In the genomic region with DNA sequence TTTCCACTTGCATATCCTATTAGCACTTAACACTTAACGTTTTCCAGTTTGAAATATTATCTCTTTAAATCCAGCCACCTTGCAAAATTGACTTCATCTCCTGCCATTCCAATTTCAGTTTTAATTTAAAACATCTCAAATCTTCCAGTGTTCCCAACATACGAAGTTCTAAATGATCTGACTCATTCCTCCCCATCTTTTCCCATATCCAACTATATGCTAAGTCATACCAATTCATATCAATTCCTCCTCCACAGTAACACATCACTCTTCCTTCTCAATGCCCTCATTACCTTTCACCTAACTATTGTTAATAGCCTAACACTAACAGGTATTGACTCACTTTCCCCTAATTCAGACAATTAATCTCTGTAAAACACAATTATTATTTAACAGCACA, we compare ENCODE assay signal across 1 cellular context.
TF ChIP-seq lines count a peak whose summit lies in the region.

No MANE protein-coding gene starts in this region.

TF ChIP-seq in HepG2, 621 proteins besides CTCF, POLR2A, EP300 and RAD21:
- TF ChIP-seq, protein P1, sequence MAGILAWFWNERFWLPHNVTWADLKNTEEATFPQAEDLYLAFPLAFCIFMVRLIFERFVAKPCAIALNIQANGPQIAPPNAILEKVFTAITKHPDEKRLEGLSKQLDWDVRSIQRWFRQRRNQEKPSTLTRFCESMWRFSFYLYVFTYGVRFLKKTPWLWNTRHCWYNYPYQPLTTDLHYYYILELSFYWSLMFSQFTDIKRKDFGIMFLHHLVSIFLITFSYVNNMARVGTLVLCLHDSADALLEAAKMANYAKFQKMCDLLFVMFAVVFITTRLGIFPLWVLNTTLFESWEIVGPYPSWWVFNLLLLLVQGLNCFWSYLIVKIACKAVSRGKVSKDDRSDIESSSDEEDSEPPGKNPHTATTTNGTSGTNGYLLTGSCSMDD (CRISPR knock-in tag; IDR thresholded peaks at IDR 0.05) = no peak
- TF ChIP-seq ZBTB1 (CRISPR knock-in tag; IDR thresholded peaks at IDR 0.05; ENCODE audit: borderline replicate concordance) (no peak), ZNF549 (CRISPR knock-in tag; IDR thresholded peaks at IDR 0.05) (no peak), EHMT2 (IDR thresholded peaks at IDR 0.05; ENCODE audit: borderline replicate concordance, low read depth, low read length) (no peak), ZNF234 (CRISPR knock-in tag; conservative IDR thresholded peaks at IDR 0.05) (no peak), MEIS2 (CRISPR knock-in tag; IDR thresholded peaks at IDR 0.05) (no peak), NFIC (IDR thresholded peaks at IDR 0.05; ENCODE audit: low read length) (no peak), ZBTB38 (CRISPR knock-in tag; IDR thresholded peaks at IDR 0.05) (no peak), TBP (CRISPR knock-in tag; IDR thresholded peaks at IDR 0.05) (no peak), ZNF335 (CRISPR knock-in tag; IDR thresholded peaks at IDR 0.05) (no peak)
- TF ChIP-seq, protein P2, sequence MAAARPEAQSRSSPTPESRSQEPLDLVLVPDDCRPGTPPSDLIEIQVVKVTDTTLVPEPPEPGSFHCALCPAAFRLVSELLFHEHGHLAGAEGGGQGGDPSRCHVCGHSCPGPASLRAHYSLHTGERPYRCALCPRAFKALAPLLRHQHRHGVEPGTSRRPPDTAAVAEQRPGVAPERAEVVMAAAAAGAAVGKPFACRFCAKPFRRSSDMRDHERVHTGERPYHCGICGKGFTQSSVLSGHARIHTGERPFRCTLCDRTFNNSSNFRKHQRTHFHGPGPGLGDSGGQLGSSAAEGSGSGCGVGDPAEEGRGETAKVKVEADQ (CRISPR knock-in tag; IDR thresholded peaks at IDR 0.05; ENCODE audit: borderline replicate concordance) = no peak
